In the genomic region with DNA sequence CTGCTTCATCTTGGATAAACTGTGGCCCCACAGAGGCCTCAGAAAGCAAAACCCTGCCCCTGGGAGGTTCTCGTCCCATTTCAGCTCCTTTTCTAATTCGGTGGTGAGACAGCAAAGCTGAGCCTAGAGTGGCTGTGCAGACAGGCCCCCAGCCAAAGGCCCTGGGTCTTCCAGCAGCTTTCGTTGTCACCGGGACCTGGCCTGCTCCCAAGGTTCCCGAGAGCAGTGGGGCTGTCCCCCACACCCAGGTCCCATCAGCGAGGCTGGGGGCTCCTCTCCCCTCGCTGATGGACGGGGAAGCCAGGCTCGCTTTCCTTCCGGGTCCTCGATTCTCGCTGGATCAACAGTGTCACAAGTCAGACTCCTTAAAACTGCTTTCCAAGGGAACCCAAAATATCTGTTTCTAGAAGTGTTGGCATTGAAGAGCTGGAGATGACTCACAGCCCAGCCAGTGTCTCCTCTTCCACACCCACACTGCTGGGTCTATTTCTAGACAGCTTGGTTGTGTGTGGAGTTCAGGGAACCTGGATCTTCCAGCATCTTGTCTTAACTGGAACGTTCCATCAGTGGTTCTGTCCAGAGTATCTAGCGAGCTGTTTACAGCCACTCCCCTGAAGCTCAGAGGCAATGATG, we compare ENCODE assay signal across 17 cellular contexts. TPM values are rescaled to one million over a fixed set of nuclear protein-coding genes. Genes with fewer than 3 reads are reported as not detected.
DNase-seq lines count a peak whose midpoint lies in the region; ATAC-seq, FAIRE-seq and TF ChIP-seq lines count a peak whose summit lies in the region.
"Had no signal": no experiment of that assay in that cellular context is flagged by ENCODE, and none has a peak within 500 bp of the region (broad histone marks: within the 10 kb centered on the region; RNA-seq: fewer than 3 reads in every experiment).

No MANE protein-coding gene starts in this region.

- peaks cover 5% of the 10 kb centered on the region for H3K4me1 Mint-ChIP-seq in astrocyte (ENCODE audit: low read depth, unreplicated experiment)
- H3K4me1 Mint-ChIP-seq: activated CD8-positive, alpha-beta memory T cell treated with anti-CD3 and anti-CD28 coated beads, Interleukin-2, amount 10 ng/mL, durations not matched to agents 7 days and 5 days had no signal

- TF ChIP-seq CTCF in astrocyte (IDR thresholded peaks at IDR 0.05; ENCODE audit: insufficient read depth, low read depth, low read length) = no peak

- peaks cover 2% of the 10 kb centered on the region for H3K9me3 Mint-ChIP-seq in astrocyte (ENCODE audit: unreplicated experiment)

- H3K4me1 ChIP-seq in right cardiac atrium (ENCODE audit: control insufficient read depth, insufficient read depth, low read length) = no peaks in the 10 kb centered on the region
- H3K4me1 ChIP-seq in astrocyte (ENCODE audit: insufficient read depth, low read length) = peaks cover 9% of the 10 kb centered on the region

- no peak overlapping the region for H3K9ac ChIP-seq in astrocyte (ENCODE audit: low read length)
- H3K9ac ChIP-seq: neural progenitor cell had no signal

- H3K36me3 ChIP-seq in astrocyte (ENCODE audit: insufficient read depth, low read length) = no peaks in the 10 kb centered on the region
- H3K36me3 ChIP-seq: neural progenitor cell had no signal

- H3K27ac Mint-ChIP-seq in astrocyte (ENCODE audit: unreplicated experiment) = no peak overlapping the region
- H3K27ac Mint-ChIP-seq: activated CD8-positive, alpha-beta memory T cell treated with anti-CD3 and anti-CD28 coated beads, Interleukin-2, amount 10 ng/mL, durations not matched to agents 7 days and 5 days; neural progenitor cell had no signal

- H3K27me3 ChIP-seq in right cardiac atrium (ENCODE audit: control insufficient read depth, insufficient read depth) (no peaks in the 10 kb centered on the region), astrocyte (ENCODE audit: insufficient read depth, low read length) (no peaks in the 10 kb centered on the region)
- H3K27me3 ChIP-seq: neural progenitor cell had no signal

- H3K9me3 ChIP-seq in right cardiac atrium (ENCODE audit: control insufficient read depth, low read length) (no peaks in the 10 kb centered on the region), astrocyte (ENCODE audit: insufficient read depth, low read depth, low read length) (no peaks in the 10 kb centered on the region)
- H3K9me3 ChIP-seq: A549 had no signal

- ATAC-seq in right cardiac atrium = no peak
- ATAC-seq: activated CD8-positive, alpha-beta memory T cell treated with anti-CD3 and anti-CD28 coated beads, Interleukin-2, amount 10 ng/mL, durations not matched to agents 7 days and 5 days had no signal

- H3K36me3 Mint-ChIP-seq in astrocyte (ENCODE audit: low read depth, unreplicated experiment) = peaks cover 3% of the 10 kb centered on the region
- H3K36me3 Mint-ChIP-seq: activated CD8-positive, alpha-beta memory T cell treated with anti-CD3 and anti-CD28 coated beads, Interleukin-2, amount 10 ng/mL, durations not matched to agents 7 days and 5 days; neural progenitor cell had no signal

- no peaks in the 10 kb centered on the region for H4K20me1 ChIP-seq in astrocyte (ENCODE audit: insufficient read depth, low read length)

- FAIRE-seq in astrocyte (lab: Jason Lieb, UNC) = peak; percentile 43
- FAIRE-seq: A549, endothelial cell of umbilical vein had no signal

- H3K27me3 Mint-ChIP-seq in astrocyte (ENCODE audit: low read depth, unreplicated experiment) = peaks cover 2% of the 10 kb centered on the region

- no peak overlapping the region for H3K4me2 ChIP-seq in astrocyte (ENCODE audit: low read length)
- H3K4me2 ChIP-seq: A549, neural progenitor cell had no signal

- DNase-seq in right cardiac atrium = peak in 2 of 3 donors; percentile 27 to 39
- DNase-seq in cardiac septum (ENCODE audit: low spot score) = no peak
- peak; percentile 45 for DNase-seq in astrocyte (ENCODE audit: low read depth)
- peak; percentile 69 for DNase-seq in inferior parietal cortex (ENCODE audit: extremely low spot score)
- DNase-seq in NCI-H1092 (lab: John Stamatoyannopoulos, UW) = no peak
- no peak for DNase-seq in T-helper 1 cell
- DNase-seq in activated gamma-delta T cell treated with Interleukin-2 at 50 U/mL for 16 hours = no peak
- DNase-seq in NK-92 (lab: John Stamatoyannopoulos, UW; ENCODE audit: unreplicated experiment) = no peak
- DNase-seq: activated CD8-positive, alpha-beta memory T cell treated with anti-CD3 and anti-CD28 coated beads, Interleukin-2, amount 10 ng/mL, durations not matched to agents 7 days and 5 days; amniotic stem cell; islet precursor cell; NCI-H1436; NK-92 treated with Interleukin-12 subunit alpha and Interleukin-12 subunit beta, amount 100 ng/mL, for 24 hours; stimulated activated naive CD4-positive, alpha-beta T cell treated with Interleukin-2 at 50 U/mL for 16 hours had no signal

- no peak overlapping the region for H2AFZ ChIP-seq in astrocyte (ENCODE audit: low read depth, low read length)
- H2AFZ ChIP-seq: neural progenitor cell had no signal

- H3K4me3 ChIP-seq in right cardiac atrium (ENCODE audit: low read length) = no peak overlapping the region
- H3K4me3 ChIP-seq in astrocyte (ENCODE audit: insufficient read depth, low read depth, low read length) = no peak overlapping the region
- H3K4me3 ChIP-seq: A549, neural progenitor cell had no signal

- H3K27ac ChIP-seq in right cardiac atrium (ENCODE audit: low read length) (no peak overlapping the region), astrocyte (ENCODE audit: low read depth, low read length) (no peak overlapping the region)
- H3K27ac ChIP-seq: A549, neural progenitor cell had no signal

- intact Hi-C loops in right cardiac atrium (cut with DNase I) = no loop called here
- intact Hi-C loops in cardiac septum (cut with DNase I) = no loop called here

- no peak overlapping the region for H3K4me3 Mint-ChIP-seq in astrocyte (ENCODE audit: unreplicated experiment)
- H3K4me3 Mint-ChIP-seq: activated CD8-positive, alpha-beta memory T cell treated with anti-CD3 and anti-CD28 coated beads, Interleukin-2, amount 10 ng/mL, durations not matched to agents 7 days and 5 days; neural progenitor cell had no signal

- 67% methylated on average over 14 of the region's 14 CpGs for WGBS in right cardiac atrium

- no peaks in the 10 kb centered on the region for H3K79me2 ChIP-seq in astrocyte (ENCODE audit: insufficient read depth, low read length)

RNA-seq across cellular contexts. Expression of a gene that starts 35.0 kb away (rescaled TPM):
- total RNA-seq in right cardiac atrium (10 to 100 TPM in 3 of 4 donors, 1 to 10 TPM in 1; 9.6 to 12.9 (median 11.1) TPM), cardiac septum (10.3 TPM), astrocyte (21.1 and 24.9 TPM in 2 replicates)
- polyA plus RNA-seq in right cardiac atrium = 7.2 TPM

RNA-seq across cellular contexts. Expression of a gene that starts 40.7 kb away (rescaled TPM):
- total RNA-seq in right cardiac atrium = 10 to 100 TPM; 50.6 to 71.1 (median 62.5) TPM
- 32.0 TPM for polyA plus RNA-seq in right cardiac atrium
- 51.5 TPM for total RNA-seq in cardiac septum
- total RNA-seq in astrocyte = 34.7 and 35.6 TPM in 2 replicates

RNA-seq across cellular contexts. Expression of a gene that starts 48.3 kb away (rescaled TPM):
- total RNA-seq in right cardiac atrium = 10 to 100 TPM; 28.6 to 36.2 (median 31.8) TPM
- 57.5 TPM for polyA plus RNA-seq in right cardiac atrium
- total RNA-seq in cardiac septum = 34.6 TPM
- 22.5 and 27.7 TPM in 2 replicates for total RNA-seq in astrocyte

Comparison
In these comparisons a context has a peak if more than half of its experiments do, and no peak if none do; other contexts are left out.
1. DNase-seq: peak in right cardiac atrium (2 of 3), astrocyte (single experiment) and inferior parietal cortex (single experiment); none in cardiac septum (single experiment), NCI-H1092 (single experiment), T-helper 1 cell (0 of 5), activated gamma-delta T cell treated with Interleukin-2 at 50 U/mL for 16 hours (single experiment) and NK-92 (single experiment).